In genomic region chr3:33146791-33147445, GRCh38 we compare ENCODE assay signal across 1 cellular context.
TF ChIP-seq lines count a peak whose summit lies in the region.

No MANE protein-coding gene starts in this region.

TF ChIP-seq in HEK293, 187 proteins besides CTCF, POLR2A, EP300 and RAD21 (continued from another document):
- TF ChIP-seq REST (tag by site-specific recombination; IDR thresholded peaks at IDR 0.05) (no peak), ZNF266 (tag by site-specific recombination; IDR thresholded peaks at IDR 0.05; ENCODE audit: low read depth) (no peak), KLF17 (tag by site-specific recombination; IDR thresholded peaks at IDR 0.05) (no peak), ZNF10 (tag by site-specific recombination; IDR thresholded peaks at IDR 0.05) (0 out of 2 replicates have a peak, but pooled peaks have one; percentile 20), ZBTB21 (tag by site-specific recombination; IDR thresholded peaks at IDR 0.05) (no peak), ZBTB49 (tag by site-specific recombination; IDR thresholded peaks at IDR 0.05; ENCODE audit: low read depth) (no peak), BCL6B (tag by site-specific recombination; IDR thresholded peaks at IDR 0.05) (peak; percentile 18; the same call in 1 of the 2 replicates), REPIN1 (tag by site-specific recombination; IDR thresholded peaks at IDR 0.05; ENCODE audit: low read depth) (no peak)
